21 cellular contexts compared by ENCODE assay signal in genomic region chr7:65915921-65916657, GRCh38. TPM values are rescaled to one million over a fixed set of nuclear protein-coding genes. Genes with fewer than 3 reads are reported as not detected.
DNase-seq lines count a peak whose midpoint lies in the region; ATAC-seq and TF ChIP-seq lines count a peak whose summit lies in the region.
"Had no signal": no experiment of that assay in that cellular context is flagged by ENCODE, and none has a peak within 500 bp of the region (broad histone marks: within the 10 kb centered on the region; RNA-seq: fewer than 3 reads in every experiment).

No MANE protein-coding gene starts in this region.

- peaks cover 15% of the 10 kb centered on the region for H3K4me1 Mint-ChIP-seq in memory B cell

- peak overlapping the region; percentile 9 for H3K4me2 ChIP-seq in Karpas-422 (ENCODE audit: low read depth, low read length, poor library complexity, severe bottlenecking)

- intact Hi-C loops in left ventricle myocardium inferior (cut with micrococcal nuclease): no loop called here

- H3K4me3 Mint-ChIP-seq in memory B cell: no peak overlapping the region
- H3K4me3 Mint-ChIP-seq: CD4-positive, alpha-beta T cell; HFFc6 had no signal

- H4K20me1 ChIP-seq in Karpas-422 (ENCODE audit: insufficient read depth, low read depth, low read length): peaks cover 11% of the 10 kb centered on the region; the same call in 1 of the 2 replicates

- no peak overlapping the region for H2AFZ ChIP-seq in Karpas-422 (ENCODE audit: low read length)

- H3K9me3 ChIP-seq in Karpas-422 (ENCODE audit: low read length) (no peaks in the 10 kb centered on the region), left ventricle myocardium inferior (replicated peaks) (no peaks in the 10 kb centered on the region)

- H3K9me3 Mint-ChIP-seq in memory B cell: no peaks in the 10 kb centered on the region
- H3K9me3 Mint-ChIP-seq: CD4-positive, alpha-beta T cell; HFFc6 had no signal

- peaks cover 93% of the 10 kb centered on the region for H3K79me2 ChIP-seq in Karpas-422 (ENCODE audit: low read length)

- no peaks in the 10 kb centered on the region for H3K9me2 ChIP-seq in Karpas-422 (replicated peaks; ENCODE audit: insufficient read depth, low read length)

- peak; percentile 5 for DNase-seq in GM06990 (ENCODE audit: extremely low read depth, insufficient read length)
- peak; percentile 67 for DNase-seq in Karpas-422
- peak in 1 of 2 donors; percentile 4 for DNase-seq in memory B cell (ENCODE audit: low spot score in 2 of 2)
- no peak for DNase-seq in DMS153 treated with DMSO at 0.1 percent for 48 hours (lab: John Stamatoyannopoulos, UW; ENCODE audit: unreplicated experiment)
- DNase-seq in DMS114 treated with DMSO at 0.1 percent for 48 hours (lab: John Stamatoyannopoulos, UW; ENCODE audit: unreplicated experiment): no peak
- no peak for DNase-seq in left ventricle myocardium inferior
- DNase-seq: AML-193; Calu3; CD4-positive, alpha-beta T cell; DMS79; HFFc6; NCI-H1092; NCI-H146; NCI-H2081; NCI-H524; Right ventricle myocardium superior; T-helper 1 cell; T1000 had no signal

- peaks cover 2% of the 10 kb centered on the region for H3K36me3 Mint-ChIP-seq in memory B cell

- no peaks in the 10 kb centered on the region for H3K27me3 Mint-ChIP-seq in memory B cell
- H3K27me3 Mint-ChIP-seq: CD4-positive, alpha-beta T cell had no signal

- no peak overlapping the region for H3K9ac ChIP-seq in Karpas-422 (ENCODE audit: low read length)

- H3K36me3 ChIP-seq in GM06990 (ENCODE audit: control insufficient read depth, insufficient read depth, low read length) (no peaks in the 10 kb centered on the region), Karpas-422 (ENCODE audit: insufficient read depth, low read length) (no peaks in the 10 kb centered on the region), left ventricle myocardium inferior (no peaks in the 10 kb centered on the region)

- peak overlapping the region; percentile 27 for H3K27ac ChIP-seq in Karpas-422 (ENCODE audit: low read length)
- no peak overlapping the region for H3K27ac ChIP-seq in left ventricle myocardium inferior (replicated peaks)
- H3K27ac ChIP-seq: SK-N-MC had no signal

- peak; percentile 44 for ATAC-seq in GM19463 (IDR thresholded peaks at IDR 0.05; ENCODE audit: unreplicated experiment)
- ATAC-seq in memory B cell (ENCODE audit: low read depth): peak; percentile 96
- ATAC-seq in HG03135 (IDR thresholded peaks at IDR 0.05; ENCODE audit: unreplicated experiment): no peak

- H3K27me3 ChIP-seq in GM06990 (replicated peaks; ENCODE audit: control insufficient read depth, insufficient read depth, low read length) (no peaks in the 10 kb centered on the region), Karpas-422 (ENCODE audit: low read length) (no peaks in the 10 kb centered on the region), left ventricle myocardium inferior (ENCODE audit: low read depth) (no peaks in the 10 kb centered on the region)

- H3K4me3 ChIP-seq in GM06990 (replicated peaks; ENCODE audit: low read depth, low read length): no peak overlapping the region
- no peak overlapping the region for H3K4me3 ChIP-seq in Karpas-422 (ENCODE audit: low read length)
- H3K4me3 ChIP-seq in left ventricle myocardium inferior: no peak overlapping the region
- H3K4me3 ChIP-seq: SK-N-MC had no signal

- H3K4me1 ChIP-seq in Karpas-422 (ENCODE audit: low read length) (peaks cover 27% of the 10 kb centered on the region), left ventricle myocardium inferior (no peaks in the 10 kb centered on the region)

- TF ChIP-seq CTCF in GM06990 (IDR thresholded peaks at IDR 0.05; ENCODE audit: insufficient read depth, low read length, poor library complexity, severe bottlenecking): no peak
- TF ChIP-seq CTCF in left ventricle myocardium inferior (IDR thresholded peaks at IDR 0.05; ENCODE audit: borderline replicate concordance): no peak

- peak overlapping the region; percentile 19 for H3K27ac Mint-ChIP-seq in memory B cell
- H3K27ac Mint-ChIP-seq: CD4-positive, alpha-beta T cell; HFFc6 had no signal

RNA-seq across cellular contexts. Expression of gene VKORC1L1, which starts 43.2 kb away (rescaled TPM):
- total RNA-seq in Karpas-422 (2014; rRNA removed; shearing (Covaris generic); ENCODE audit: low replicate concordance): 7.9 and 23.6 TPM in 2 replicates
- total RNA-seq in left ventricle myocardium inferior: 19.2 TPM

Comparison
In these comparisons a context has a peak if more than half of its experiments do, and no peak if none do; other contexts are left out.
1. DNase-seq: peak in GM06990 (single experiment) and Karpas-422 (single experiment); none in DMS153 treated with DMSO at 0.1 percent for 48 hours (single experiment), DMS114 treated with DMSO at 0.1 percent for 48 hours (single experiment) and left ventricle myocardium inferior (single experiment).